8 cellular contexts compared by ENCODE assay signal in genomic region chr22:35399678-35400334, GRCh38. TPM values are rescaled to one million over a fixed set of nuclear protein-coding genes. Genes with fewer than 3 reads are reported as not detected.
DNase-seq lines count a peak whose midpoint lies in the region; ATAC-seq, FAIRE-seq and TF ChIP-seq lines count a peak whose summit lies in the region.

Gene MCM5, plus strand, starts transcription at chr22:35400140. Its CDS starts 299 bp downstream, at chr22:35400439.

- peak; percentile 79 for TF ChIP-seq POLR2A in GM19099 (IDR thresholded peaks at IDR 0.05; ENCODE audit: extremely low read depth, insufficient read length, low read depth)

- CTCF ChIA-PET in activated CD4-positive, alpha-beta T cell treated with anti-CD3 and anti-CD28 coated beads for 36 hours (lab: Charles Lee), result interaction anchor here (1.0 to 1.9 kb wide), 2 partner anchors 49 to 100 kb away, joined by 3 to 8 read pairs; partner anchors contain the start of gene TOM1

- H3K36me3 Mint-ChIP-seq in activated CD4-positive, alpha-beta T cell treated with anti-CD3 and anti-CD28 coated beads for 36 hours (ENCODE audit: low read depth), result peaks cover 49% of the 10 kb centered on the region

- peak; percentile 91 for FAIRE-seq in colon (lab: Jason Lieb, UNC)

- ATAC-seq in HG03432 (IDR thresholded peaks at IDR 0.05; ENCODE audit: unreplicated experiment), result peak; percentile 94
- peak; percentile 100 for ATAC-seq in activated CD4-positive, alpha-beta T cell treated with anti-CD3 and anti-CD28 coated beads for 36 hours

- POLR2A ChIA-PET in activated CD4-positive, alpha-beta T cell treated with anti-CD3 and anti-CD28 coated beads for 36 hours (lab: Charles Lee), result interaction anchor here (0.5 to 0.7 kb wide), 2 partner anchors 22 to 69 kb away, joined by 3 to 4 read pairs; no protein-coding TSS in a partner anchor

- peak within 1 kb of the TSS; percentile 86 for H3K4me3 Mint-ChIP-seq in activated CD4-positive, alpha-beta T cell treated with anti-CD3 and anti-CD28 coated beads for 36 hours

- no peaks in the 10 kb centered on the region for H3K9me3 Mint-ChIP-seq in activated CD4-positive, alpha-beta T cell treated with anti-CD3 and anti-CD28 coated beads for 36 hours (ENCODE audit: low read depth)

- intact Hi-C loops in activated CD4-positive, alpha-beta T cell treated with anti-CD3 and anti-CD28 coated beads for 36 hours (cut with DNase I, micrococcal nuclease), result loop anchor here (1.0 to 5.0 kb wide), 5 partner anchors 37 to 143 kb away; partner anchors contain the start of gene HMGXB4 (in 1 of the 2)

- H3K27ac Mint-ChIP-seq in activated CD4-positive, alpha-beta T cell treated with anti-CD3 and anti-CD28 coated beads for 36 hours, result peak within 1 kb of the TSS; percentile 98

- no peaks in the 10 kb centered on the region for H3K27me3 Mint-ChIP-seq in activated CD4-positive, alpha-beta T cell treated with anti-CD3 and anti-CD28 coated beads for 36 hours

- DNase-seq in AG20443 (ENCODE audit: low spot score) (peak; percentile 99), NCI-H510A treated with DMSO at 0.1 percent for 48 hours (lab: John Stamatoyannopoulos, UW) (peak; percentile 90), kidney glomerular epithelial cell (lab: John Stamatoyannopoulos, UW) (peak; percentile 96)
- peak; percentile 99 for DNase-seq in activated CD4-positive, alpha-beta T cell treated with anti-CD3 and anti-CD28 coated beads for 36 hours
- DNase-seq in stimulated activated CD4-positive, alpha-beta T cell treated with anti-CD3 and anti-CD28 coated beads, Interleukin-1b, Interleukin-23, amount 100 ng/mL, for 1 hour (ENCODE audit: low read depth in 2 of 2), result peak; percentile 86 to 92

- peaks cover 19% of the 10 kb centered on the region for H3K4me1 Mint-ChIP-seq in activated CD4-positive, alpha-beta T cell treated with anti-CD3 and anti-CD28 coated beads for 36 hours

RNA-seq across cellular contexts. Expression of gene MCM5, which starts in this region (rescaled TPM):
- total RNA-seq in activated CD4-positive, alpha-beta T cell treated with anti-CD3 and anti-CD28 coated beads for 36 hours, result 100 to 1,000 TPM; 291 to 382 TPM

Comparison
In these comparisons a context has a peak if more than half of its experiments do, and no peak if none do; other contexts are left out.
1. Peak in every context shown above with its lines: DNase-seq and ATAC-seq.